Comparison of ENCODE assay signal across 1 cellular context in the genomic region with DNA sequence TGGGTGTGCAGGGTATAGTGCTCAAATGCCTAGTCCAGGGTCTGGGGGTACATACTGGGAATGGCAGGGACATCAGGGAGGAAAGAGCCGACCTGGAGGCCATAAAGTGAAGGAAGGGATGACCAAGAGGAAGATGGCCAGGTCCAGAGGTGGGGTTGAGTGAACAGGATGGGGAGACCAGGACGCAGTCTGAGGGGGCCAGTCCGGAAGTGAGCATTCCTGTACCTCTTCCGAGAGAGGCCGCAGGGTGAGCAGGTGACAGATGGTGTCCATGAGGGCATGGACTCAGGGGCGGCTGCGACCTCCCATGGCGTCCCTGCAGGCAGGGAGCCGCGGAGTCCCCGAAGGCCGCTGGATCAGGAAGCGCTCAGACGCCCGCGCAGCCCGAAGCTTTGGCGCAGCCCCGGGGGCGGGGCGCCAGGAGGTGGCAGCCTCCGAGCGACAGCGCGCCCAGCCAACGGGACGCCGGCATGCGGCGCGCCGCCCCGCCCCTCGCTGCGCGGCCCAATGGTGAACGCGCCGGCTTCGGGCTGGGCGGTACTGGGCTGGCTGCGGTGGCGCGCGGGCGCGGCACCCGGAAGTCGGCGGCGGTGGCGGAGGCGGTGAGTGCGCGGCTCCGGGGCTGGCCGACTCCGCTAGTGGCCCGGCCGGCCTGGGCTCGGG.
TF ChIP-seq lines count a peak whose summit lies in the region.

A gene with protein sequence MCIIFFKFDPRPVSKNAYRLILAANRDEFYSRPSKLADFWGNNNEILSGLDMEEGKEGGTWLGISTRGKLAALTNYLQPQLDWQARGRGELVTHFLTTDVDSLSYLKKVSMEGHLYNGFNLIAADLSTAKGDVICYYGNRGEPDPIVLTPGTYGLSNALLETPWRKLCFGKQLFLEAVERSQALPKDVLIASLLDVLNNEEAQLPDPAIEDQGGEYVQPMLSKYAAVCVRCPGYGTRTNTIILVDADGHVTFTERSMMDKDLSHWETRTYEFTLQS (plus strand): TSS at position 578 of the 663 bp plus-strand sequence. CDS start 15,689 bp downstream, outside the sequence.

TF ChIP-seq in SK-N-SH, 30 proteins besides CTCF, POLR2A, EP300 and RAD21 (continued from another document):
- peak; percentile 99 for TF ChIP-seq PBX3 (IDR thresholded peaks at IDR 0.05)
